In genomic region chr13:85148009-85148408, GRCh38 we compare ENCODE assay signal across 11 cellular contexts.
DNase-seq lines count a peak whose midpoint lies in the region; ATAC-seq, FAIRE-seq and TF ChIP-seq lines count a peak whose summit lies in the region.
"Had no signal": no experiment of that assay in that cellular context is flagged by ENCODE, and none has a peak within 500 bp of the region (broad histone marks: within the 10 kb centered on the region; RNA-seq: fewer than 3 reads in every experiment).

No MANE protein-coding gene starts in this region.

- peak; percentile 94 for FAIRE-seq in D721Med (lab: Jason Lieb, UNC)

- no peak for ATAC-seq in HG02840 (IDR thresholded peaks at IDR 0.05; ENCODE audit: low FRiP score, unreplicated experiment)
- ATAC-seq in GM19455 (IDR thresholded peaks at IDR 0.05; ENCODE audit: unreplicated experiment), result no peak
- ATAC-seq: heart right ventricle had no signal

- no peak for TF ChIP-seq CTCF in D721Med (IDR thresholded peaks at IDR 0.05; ENCODE audit: insufficient read depth, missing control alignments)

- DNase-seq in D721Med (ENCODE audit: insufficient read length, low spot score), result peak; percentile 27
- peak; percentile 81 for DNase-seq in NCI-H1092 treated with DMSO at 0.1 percent for 48 hours (lab: John Stamatoyannopoulos, UW)
- peak; percentile 17 for DNase-seq in SK-N-DZ (ENCODE audit: low spot score)
- peak; percentile 2 for DNase-seq in glomerular endothelial cell (ENCODE audit: extremely low read depth, low read depth, low spot score)
- DNase-seq in effector CD8-positive, alpha-beta T cell (lab: John Stamatoyannopoulos, UW), result no peak
- no peak for DNase-seq in iPS-NIHi7 (ENCODE audit: extremely low spot score)
- DNase-seq: heart right ventricle, NCI-H1436 treated with DMSO at 0.1 percent for 48 hours, stomach had no signal

Comparison
In these comparisons a context has a peak if more than half of its experiments do, and no peak if none do; other contexts are left out.
1. DNase-seq: peak in D721Med (single experiment), NCI-H1092 treated with DMSO at 0.1 percent for 48 hours (single experiment), SK-N-DZ (single experiment) and glomerular endothelial cell (single experiment); none in effector CD8-positive, alpha-beta T cell (single experiment) and iPS-NIHi7 (single experiment).